9 cellular contexts compared by ENCODE assay signal in the genomic region with DNA sequence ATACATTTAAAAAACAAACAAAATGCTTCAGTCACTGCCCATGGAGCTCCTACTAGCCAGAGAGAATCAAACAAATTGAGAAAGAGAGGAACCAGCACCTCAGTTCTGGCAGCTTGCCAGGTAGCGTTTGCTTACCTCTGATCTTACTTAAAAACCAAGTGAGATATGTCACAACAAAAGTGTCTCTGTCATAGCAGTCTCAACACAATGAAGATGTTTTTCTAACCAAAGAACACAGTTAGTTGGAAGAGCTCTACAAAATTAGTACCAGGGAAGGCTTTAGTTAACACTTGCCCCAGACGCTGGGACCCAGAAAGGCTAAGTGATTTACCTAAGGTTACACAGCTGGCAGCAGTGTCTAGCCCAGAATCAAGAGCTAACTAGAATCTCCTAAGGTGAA. TPM values are rescaled to one million over a fixed set of nuclear protein-coding genes. Genes with fewer than 3 reads are reported as not detected.
DNase-seq lines count a peak whose midpoint lies in the region; ATAC-seq and TF ChIP-seq lines count a peak whose summit lies in the region.
"Had no signal": no experiment of that assay in that cellular context is flagged by ENCODE, and none has a peak within 500 bp of the region (broad histone marks: within the 10 kb centered on the region; RNA-seq: fewer than 3 reads in every experiment).

No MANE protein-coding gene starts in this region.

- no peak for ATAC-seq in HG02759 (IDR thresholded peaks at IDR 0.05; ENCODE audit: unreplicated experiment)

- no peak overlapping the region for H3K27ac Mint-ChIP-seq in activated naive CD4-positive, alpha-beta T cell treated with anti-CD3 and anti-CD28 coated beads for 36 hours
- H3K27ac Mint-ChIP-seq in glutamatergic neuron (ENCODE audit: unreplicated experiment) (no peak overlapping the region), progenitor cell of endocrine pancreas (no peak overlapping the region)
- H3K27ac Mint-ChIP-seq: H9 had no signal

- peaks cover 0 to 5% (median 2%) of the 10 kb centered on the region in 4 donors for H3K4me1 ChIP-seq in Peyer's patch
- peaks cover 7% of the 10 kb centered on the region for H3K4me1 ChIP-seq in testis

- TF ChIP-seq CTCF in Peyer's patch (IDR thresholded peaks at IDR 0.05) (no peak), glutamatergic neuron (IDR thresholded peaks at IDR 0.05; ENCODE audit: partially characterized antibody, unreplicated experiment) (no peak), testis (IDR thresholded peaks at IDR 0.05) (no peak), progenitor cell of endocrine pancreas (IDR thresholded peaks at IDR 0.05; ENCODE audit: unreplicated experiment) (no peak)

- TF ChIP-seq POLR2A in Peyer's patch (IDR thresholded peaks at IDR 0.05) (no peak), testis (IDR thresholded peaks at IDR 0.05) (no peak)

- WGBS in testis, 2 donors: 50 to 54% methylated on average over 2 of the region's 2 CpGs

- CTCF ChIA-PET in activated naive CD4-positive, alpha-beta T cell treated with anti-CD3 and anti-CD28 coated beads for 36 hours (lab: Charles Lee): interaction anchor here (0.7 kb wide), 1 partner anchor 13 kb away, joined by 3 read pairs; no protein-coding TSS in a partner anchor

- H3K4me3 Mint-ChIP-seq in activated naive CD4-positive, alpha-beta T cell treated with anti-CD3 and anti-CD28 coated beads for 36 hours: no peak overlapping the region
- H3K4me3 Mint-ChIP-seq in glutamatergic neuron (ENCODE audit: unreplicated experiment): peak overlapping the region; percentile 51
- H3K4me3 Mint-ChIP-seq in progenitor cell of endocrine pancreas (ENCODE audit: low read depth): no peak overlapping the region

- no peaks in the 10 kb centered on the region for H3K36me3 ChIP-seq in Peyer's patch
- H3K36me3 ChIP-seq in testis (ENCODE audit: low read depth, missing control alignments): no peaks in the 10 kb centered on the region

- DNase-seq in activated naive CD4-positive, alpha-beta T cell treated with anti-CD3 and anti-CD28 coated beads for 36 hours: peak; percentile 41
- no peak for DNase-seq in activated naive CD4-positive, alpha-beta T cell treated with Interleukin-2 at 50 U/mL for 16 hours
- DNase-seq in Peyer's patch (peak in 2 of 3 donors; percentile 38 to 64), glutamatergic neuron (no peak), testis (peak; percentile 30), HuH-7.5 (ENCODE audit: low spot score) (no peak), progenitor cell of endocrine pancreas (ENCODE audit: low spot score, unreplicated experiment) (no peak)
- DNase-seq: H9 had no signal

- no peaks in the 10 kb centered on the region for H3K9me3 Mint-ChIP-seq in activated naive CD4-positive, alpha-beta T cell treated with anti-CD3 and anti-CD28 coated beads for 36 hours
- peaks cover 19% of the 10 kb centered on the region for H3K9me3 Mint-ChIP-seq in glutamatergic neuron (ENCODE audit: unreplicated experiment)
- H3K9me3 Mint-ChIP-seq in progenitor cell of endocrine pancreas (ENCODE audit: low read depth): no peaks in the 10 kb centered on the region
- H3K9me3 Mint-ChIP-seq: H9 had no signal

- peaks cover 26% of the 10 kb centered on the region for H3K4me1 Mint-ChIP-seq in activated naive CD4-positive, alpha-beta T cell treated with anti-CD3 and anti-CD28 coated beads for 36 hours (ENCODE audit: low read depth)
- H3K4me1 Mint-ChIP-seq in glutamatergic neuron (ENCODE audit: low read depth, unreplicated experiment) (peaks cover 10% of the 10 kb centered on the region), progenitor cell of endocrine pancreas (ENCODE audit: low read depth) (peaks cover 27% of the 10 kb centered on the region)

- H3K4me3 ChIP-seq in Peyer's patch (no peak overlapping the region), testis (no peak overlapping the region)

- intact Hi-C loops in activated naive CD4-positive, alpha-beta T cell treated with anti-CD3 and anti-CD28 coated beads for 36 hours (cut with micrococcal nuclease): no loop called here
- intact Hi-C loops in testis (cut with DNase I; ENCODE audit: low total_unique reads): no loop called here

- H3K36me3 Mint-ChIP-seq in activated naive CD4-positive, alpha-beta T cell treated with anti-CD3 and anti-CD28 coated beads for 36 hours (ENCODE audit: low read depth): no peaks in the 10 kb centered on the region
- H3K36me3 Mint-ChIP-seq in glutamatergic neuron (ENCODE audit: unreplicated experiment) (peaks cover 4% of the 10 kb centered on the region), progenitor cell of endocrine pancreas (ENCODE audit: insufficient read depth) (no peaks in the 10 kb centered on the region)

- peaks cover 41% of the 10 kb centered on the region for H3K27me3 Mint-ChIP-seq in activated naive CD4-positive, alpha-beta T cell treated with anti-CD3 and anti-CD28 coated beads for 36 hours (ENCODE audit: low read depth)
- peaks cover 8% of the 10 kb centered on the region for H3K27me3 Mint-ChIP-seq in glutamatergic neuron (ENCODE audit: unreplicated experiment)
- no peaks in the 10 kb centered on the region for H3K27me3 Mint-ChIP-seq in progenitor cell of endocrine pancreas

- H3K9me3 ChIP-seq in Peyer's patch: no peaks in the 10 kb centered on the region
- H3K9me3 ChIP-seq in testis: no peaks in the 10 kb centered on the region

- H3K27me3 ChIP-seq in Peyer's patch (no peaks in the 10 kb centered on the region), testis (no peaks in the 10 kb centered on the region)

- H3K27ac ChIP-seq in Peyer's patch (no peak overlapping the region), testis (no peak overlapping the region)

RNA-seq across cellular contexts. Expression of gene DOCK4, which starts 3.4 kb away (rescaled TPM):
- under 1 TPM; 0.43 to 0.62 TPM for total RNA-seq in activated naive CD4-positive, alpha-beta T cell treated with anti-CD3 and anti-CD28 coated beads for 36 hours
- total RNA-seq in Peyer's patch (10 to 100 TPM in 3 of 4 donors, 1 to 10 TPM in 1; 5.1 to 52.8 (median 15.5) TPM), glutamatergic neuron (ENCODE audit: unreplicated experiment) (60.3 TPM), testis (10 to 100 TPM; 12.4 to 17.1 TPM), progenitor cell of endocrine pancreas (28.8 and 33.8 TPM in 2 replicates)
- polyA plus RNA-seq in testis (ENCODE audit: insufficient read depth, low read depth, low replicate concordance): 5.4 TPM

RNA-seq across cellular contexts. Expression of gene ZNF277, which starts 3.7 kb away (rescaled TPM):
- 10 to 100 TPM; 27.0 to 28.2 TPM for total RNA-seq in activated naive CD4-positive, alpha-beta T cell treated with anti-CD3 and anti-CD28 coated beads for 36 hours
- 10 to 100 TPM; 18.3 to 25.6 (median 19.5) TPM for total RNA-seq in Peyer's patch
- 27.0 TPM for total RNA-seq in glutamatergic neuron (ENCODE audit: unreplicated experiment)
- 10 to 100 TPM; 13.9 to 15.4 TPM for total RNA-seq in testis
- polyA plus RNA-seq in testis (ENCODE audit: insufficient read depth, low read depth, low replicate concordance): 14.6 TPM
- 24.3 and 25.9 TPM in 2 replicates for total RNA-seq in progenitor cell of endocrine pancreas

Comparison
In these comparisons a context has a peak if more than half of its experiments do, and no peak if none do; other contexts are left out.
1. DNase-seq: peak in activated naive CD4-positive, alpha-beta T cell treated with anti-CD3 and anti-CD28 coated beads for 36 hours (single experiment), Peyer's patch (2 of 3) and testis (single experiment); none in activated naive CD4-positive, alpha-beta T cell treated with Interleukin-2 at 50 U/mL for 16 hours (single experiment), glutamatergic neuron (single experiment), HuH-7.5 (single experiment) and progenitor cell of endocrine pancreas (single experiment).